Comparison of ENCODE assay signal across 8 cellular contexts in the genomic region with DNA sequence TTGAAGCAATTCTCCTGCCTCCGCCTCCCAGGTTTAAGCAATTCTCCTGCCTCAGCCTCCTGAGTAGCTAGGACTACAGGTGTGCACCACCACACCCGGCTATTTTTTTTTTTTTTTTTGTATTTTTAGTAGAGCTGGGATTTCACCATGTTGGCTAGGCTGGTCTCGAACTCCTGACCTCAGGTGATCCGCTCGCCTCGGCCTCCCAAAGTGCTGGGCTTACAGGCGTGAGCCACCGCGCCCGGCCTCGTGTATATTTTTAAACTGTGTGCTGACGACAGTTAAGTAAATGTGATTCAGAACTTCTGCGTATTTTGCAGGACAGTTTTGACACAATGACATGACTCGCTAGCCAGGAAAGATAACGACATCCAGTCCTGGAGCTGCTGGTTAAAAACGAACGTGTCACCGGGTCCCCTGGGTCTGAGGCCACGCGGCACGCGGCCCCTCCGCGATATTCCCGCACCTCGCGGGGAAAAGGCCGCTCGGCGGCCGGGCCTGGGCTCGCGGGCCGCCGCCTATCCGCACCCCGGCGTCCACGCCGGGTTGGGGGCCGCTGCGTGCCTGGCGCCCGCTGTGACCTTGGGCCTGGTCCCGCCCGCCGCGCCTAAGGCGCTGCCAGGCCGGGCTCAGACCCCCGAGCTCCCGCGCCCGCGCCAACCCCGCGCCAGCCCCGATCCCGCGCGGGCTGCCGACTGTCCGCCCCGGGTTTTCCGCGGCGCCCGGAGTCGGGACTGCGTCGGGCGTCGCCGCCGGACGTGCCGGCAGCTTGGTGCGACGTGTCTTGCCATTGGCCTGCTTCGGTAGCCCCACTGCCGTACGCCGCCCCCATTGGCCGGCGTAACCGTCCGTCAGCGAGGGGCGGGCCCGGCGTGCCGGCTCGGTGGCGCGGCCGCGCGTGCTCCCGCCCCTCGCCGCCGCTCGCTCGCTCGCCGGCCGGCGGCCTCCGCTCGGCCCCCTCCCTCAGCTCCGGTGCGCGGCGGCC. TPM values are rescaled to one million over a fixed set of nuclear protein-coding genes. Genes with fewer than 3 reads are reported as not detected.
DNase-seq lines count a peak whose midpoint lies in the region; ATAC-seq and TF ChIP-seq lines count a peak whose summit lies in the region.

TSS of gene FOXK2 (plus strand) at position 907 of the 985 bp plus-strand sequence. CDS start 157 bp downstream, outside the sequence.

- 5 to 6% methylated on average over 83 to 95 of the region's 114 CpGs for WGBS in mesodermal cell (ENCODE audit: insufficient coverage in 2 of 2), 2 experiments

- H3K4me1 Mint-ChIP-seq in Caco-2 (ENCODE audit: low read depth, unreplicated experiment): peaks cover 17% of the 10 kb centered on the region

- H3K27me3 Mint-ChIP-seq in Caco-2 (ENCODE audit: insufficient read depth, unreplicated experiment): no peaks in the 10 kb centered on the region

- TF ChIP-seq CTCF in Caco-2 (IDR thresholded peaks at IDR 0.05; ENCODE audit: insufficient read depth in 1 of 2, low read depth in 1 of 2, low read length in 1 of 2, severe bottlenecking in 1 of 2, unreplicated experiment in 1 of 2) (no peak), OCI-LY3 (IDR thresholded peaks at IDR 0.05; ENCODE audit: low read depth, low read length) (no peak)

- no peaks in the 10 kb centered on the region for H3K36me3 ChIP-seq in Caco-2 (ENCODE audit: control insufficient read depth, insufficient read depth, low read length)
- H3K36me3 ChIP-seq in OCI-LY3 (replicated peaks; ENCODE audit: low read depth, low read length): no peaks in the 10 kb centered on the region
- H3K36me3 ChIP-seq in mesodermal cell (ENCODE audit: control insufficient read depth, insufficient read depth, low read length): peaks cover 7% of the 10 kb centered on the region

- H3K9ac ChIP-seq in OCI-LY3 (ENCODE audit: low read length): peak within 1 kb of the TSS; percentile 81

- peak within 1 kb of the TSS; percentile 97 for H3K4me3 Mint-ChIP-seq in Caco-2 (ENCODE audit: unreplicated experiment)

- intact Hi-C loops in Caco-2 (cut with micrococcal nuclease; ENCODE audit: unreplicated experiment): no loop called here

- BruUV-seq in Caco-2 (replicated peaks; lab: Mats Ljungman, UMichigan): TSS peak; percentile 48

- peak; percentile 79 for ATAC-seq in GM21367 (IDR thresholded peaks at IDR 0.05; ENCODE audit: unreplicated experiment)

- peaks cover 9% of the 10 kb centered on the region for H3K9me3 Mint-ChIP-seq in Caco-2 (ENCODE audit: unreplicated experiment)

- H3K27ac Mint-ChIP-seq in Caco-2 (ENCODE audit: unreplicated experiment): peak within 1 kb of the TSS; percentile 94

- in situ Hi-C loops in endometrial microvascular endothelial cells (cut with HindIII; ENCODE audit: inconsistent ontology term, low pct_unique_long_range_greater_than_20kb, low sequenced_read_pairs): no loop called here

- no peaks in the 10 kb centered on the region for H3K9me3 ChIP-seq in Caco-2
- no peaks in the 10 kb centered on the region for H3K9me3 ChIP-seq in OCI-LY3 (ENCODE audit: insufficient read depth, low read length)
- H3K9me3 ChIP-seq in mesodermal cell (ENCODE audit: control insufficient read depth, low read length): no peaks in the 10 kb centered on the region

- H3K4me3 ChIP-seq in Caco-2 (ENCODE audit: low read depth, low read length) (peak within 1 kb of the TSS; percentile 93), OCI-LY3 (ENCODE audit: low read length) (peak within 1 kb of the TSS; percentile 96), mesodermal cell (ENCODE audit: extremely low read depth, insufficient read depth, low read length, poor library complexity, severe bottlenecking) (peak within 1 kb of the TSS; percentile 92)

- H3K27me3 ChIP-seq in Caco-2 (replicated peaks; ENCODE audit: control insufficient read depth, insufficient read depth, low read length): no peaks in the 10 kb centered on the region
- no peaks in the 10 kb centered on the region for H3K27me3 ChIP-seq in OCI-LY3 (ENCODE audit: low read depth, low read length)

- H3K36me3 Mint-ChIP-seq in Caco-2 (ENCODE audit: insufficient read depth, unreplicated experiment): peaks cover 34% of the 10 kb centered on the region

- CTCF ChIA-PET in Caco-2 (lab: Charles Lee): interaction anchor here (0.6 to 0.7 kb wide), 2 partner anchors 24 to 565 kb away, joined by 3 read pairs; no protein-coding TSS in a partner anchor

- H2AFZ ChIP-seq in OCI-LY3 (ENCODE audit: low read depth, low read length): peak within 1 kb of the TSS; percentile 97

- DNase-seq in Caco-2 (peak; percentile 96 to 99), HUDEP-2 (lab: John Stamatoyannopoulos, UW; ENCODE audit: unreplicated experiment in 76 of 76) (peak; percentile 24 to 96 (median 85))
- peak; percentile 93 for DNase-seq in activated CD8-positive, alpha-beta memory T cell treated with anti-CD3 and anti-CD28 coated beads, Interleukin-2, amount 50 U/mL, for 4 hours
- peak; percentile 81 for DNase-seq in stimulated activated CD8-positive, alpha-beta memory T cell treated with anti-CD3 and anti-CD28 coated beads, Interleukin-15, amount 100 ng/mL, for 1 hour (ENCODE audit: low read depth)

- peaks cover 20% of the 10 kb centered on the region for H3K4me1 ChIP-seq in Caco-2
- peaks cover 19% of the 10 kb centered on the region for H3K4me1 ChIP-seq in OCI-LY3 (ENCODE audit: low read length)
- no peaks in the 10 kb centered on the region for H3K4me1 ChIP-seq in mesodermal cell (ENCODE audit: control insufficient read depth, insufficient read depth, low read length, poor library complexity, severe bottlenecking)

- peak within 1 kb of the TSS; percentile 90 for H3K4me2 ChIP-seq in OCI-LY3 (ENCODE audit: low read length)

- H4K20me1 ChIP-seq in OCI-LY3 (ENCODE audit: insufficient read depth, low read length): peaks cover 26% of the 10 kb centered on the region

- POLR2A ChIA-PET in Caco-2 (lab: Charles Lee): interaction anchor here (0.5 to 1.7 kb wide), 5 partner anchors 25 to 1122 kb away, joined by 3 to 9 read pairs (median 3); no protein-coding TSS in a partner anchor

- peak within 1 kb of the TSS; percentile 71 for H3K27ac ChIP-seq in OCI-LY3 (ENCODE audit: low read length)
- H3K27ac ChIP-seq in mesodermal cell (ENCODE audit: low read depth, low read length, severe bottlenecking): peak within 1 kb of the TSS; percentile 80

- peaks cover 43% of the 10 kb centered on the region for H3K79me2 ChIP-seq in OCI-LY3 (ENCODE audit: low read length)

RNA-seq across cellular contexts. Expression of gene FOXK2, which starts in this region (rescaled TPM):
- total RNA-seq in Caco-2 (2022) (118 and 124 TPM in 2 replicates), endometrial microvascular endothelial cells (ENCODE audit: inconsistent ontology term) (40.8 TPM)
- polyA plus RNA-seq in mesodermal cell (2013, experiment 1 of 2): 51.4 TPM
- polyA plus RNA-seq in mesodermal cell (2013, experiment 2 of 2): 53.7 TPM

Comparison
In these comparisons a context has a peak if more than half of its experiments do, and no peak if none do; other contexts are left out.
1. Peak in every context shown above with its lines: DNase-seq, ATAC-seq, H3K4me3 ChIP-seq and H3K27ac ChIP-seq.